Comparison of ENCODE assay signal across 1 cellular context in genomic region chr6:26213334-26214075, GRCh38.
TF ChIP-seq lines count a peak whose summit lies in the region.

No MANE protein-coding gene starts in this region.

TF ChIP-seq in K562, 482 proteins besides CTCF, POLR2A, EP300 and RAD21 (continued from another document and continues in another):
- 0 out of 2 replicates have a peak, but pooled peaks have one; percentile 44 for TF ChIP-seq AFF4 (CRISPR knock-in tag; IDR thresholded peaks at IDR 0.05)
- no peak for TF ChIP-seq KLF13 (tag; IDR thresholded peaks at IDR 0.05; ENCODE audit: borderline replicate concordance, low read depth)
- no peak for TF ChIP-seq SIN3B (IDR thresholded peaks at IDR 0.05; ENCODE audit: low read depth)
- TF ChIP-seq ZNF354B (CRISPR knock-in tag; IDR thresholded peaks at IDR 0.05) = 0 out of 2 replicates have a peak, but pooled peaks have one; percentile 2
- no peak for TF ChIP-seq MYNN (IDR thresholded peaks at IDR 0.05)
- TF ChIP-seq MYNN (CRISPR knock-in tag; IDR thresholded peaks at IDR 0.05) = no peak
- TF ChIP-seq NKRF (IDR thresholded peaks at IDR 0.05; ENCODE audit: borderline replicate concordance) = no peak
- TF ChIP-seq CC2D1A (IDR thresholded peaks at IDR 0.05) = no peak
- no peak for TF ChIP-seq GATA2 (CRISPR knock-in tag; IDR thresholded peaks at IDR 0.05)
- no peak for TF ChIP-seq ZNF695 (CRISPR knock-in tag; IDR thresholded peaks at IDR 0.05)
- peak; percentile 58; the same call in 1 of the 2 replicates for TF ChIP-seq OTX1 (CRISPR knock-in tag; IDR thresholded peaks at IDR 0.05)
- no peak for TF ChIP-seq FOXK2 (conservative IDR thresholded peaks at IDR 0.05 in 1 of 2, IDR thresholded peaks at IDR 0.05 in 1 of 2; ENCODE audit: low read depth in 2 of 2)
- TF ChIP-seq CBX1 (IDR thresholded peaks at IDR 0.05; ENCODE audit: low read depth) = no peak
- 0 out of 2 replicates have a peak, but pooled peaks have one; percentile 34 for TF ChIP-seq THAP12 (CRISPR knock-in tag; IDR thresholded peaks at IDR 0.05)
- TF ChIP-seq MTA3 (IDR thresholded peaks at IDR 0.05; ENCODE audit: borderline replicate concordance) = no peak; the same call in 1 of the 2 replicates
- no peak for TF ChIP-seq PCBP2 (IDR thresholded peaks at IDR 0.05; ENCODE audit: low read depth, low read length, poor library complexity, severe bottlenecking)
- 0 out of 2 replicates have a peak, but pooled peaks have one; percentile 38 for TF ChIP-seq ZNF212 (CRISPR knock-in tag; IDR thresholded peaks at IDR 0.05)
- TF ChIP-seq FUS (optimal IDR thresholded peaks at IDR 0.05; ENCODE audit: low read depth, low read length) = peak; percentile 50
- no peak for TF ChIP-seq FOXA1 (IDR thresholded peaks at IDR 0.05; ENCODE audit: borderline replicate concordance)
- TF ChIP-seq ESRRA (IDR thresholded peaks at IDR 0.05; ENCODE audit: borderline replicate concordance, low read depth) = no peak
- TF ChIP-seq MYC (IDR thresholded peaks at IDR 0.05; ENCODE audit: low read depth, low read length) = no peak
- 0 out of 2 replicates have a peak, but pooled peaks have one; percentile 34 for TF ChIP-seq MYC (CRISPR knock-in tag; IDR thresholded peaks at IDR 0.05; ENCODE audit: borderline replicate concordance, low read depth)
- no peak for TF ChIP-seq TBL1XR1 (IDR thresholded peaks at IDR 0.05; ENCODE audit: low read length in 2 of 2)
- no peak for TF ChIP-seq TFAM (CRISPR knock-in tag; conservative IDR thresholded peaks at IDR 0.05)
- peak; percentile 49 for TF ChIP-seq ZNF436 (CRISPR knock-in tag; IDR thresholded peaks at IDR 0.05)
- TF ChIP-seq MCM7 (IDR thresholded peaks at IDR 0.05) = no peak
- TF ChIP-seq ZNF76 (CRISPR knock-in tag; IDR thresholded peaks at IDR 0.05; ENCODE audit: borderline replicate concordance) = no peak
- TF ChIP-seq ZSCAN32 (CRISPR knock-in tag; IDR thresholded peaks at IDR 0.05) = peak; percentile 63
- peak; percentile 69; the same call in 1 of the 2 replicates for TF ChIP-seq ZNF717 (CRISPR knock-in tag; IDR thresholded peaks at IDR 0.05)
- TF ChIP-seq HNRNPLL (IDR thresholded peaks at IDR 0.05; ENCODE audit: low read depth, low read length, poor library complexity, severe bottlenecking) = no peak
- TF ChIP-seq HNRNPK (IDR thresholded peaks at IDR 0.05; ENCODE audit: low read depth, low read length, poor library complexity, severe bottlenecking) = no peak
- no peak for TF ChIP-seq ZNF696 (CRISPR knock-in tag; conservative IDR thresholded peaks at IDR 0.05)
- peak in 1 of 2 experiments; percentile 36; a peak in 1 of 4 replicates for TF ChIP-seq NONO (IDR thresholded peaks at IDR 0.05; ENCODE audit: low read depth in 2 of 2, low read length in 1 of 2)
- TF ChIP-seq NFE2 (IDR thresholded peaks at IDR 0.05; ENCODE audit: low read depth) = no peak
- TF ChIP-seq HMGXB4 (CRISPR knock-in tag; IDR thresholded peaks at IDR 0.05) = no peak; the same call in 1 of the 2 replicates
- no peak for TF ChIP-seq CEBPB (tag; IDR thresholded peaks at IDR 0.05)
- TF ChIP-seq PTRF (tag; IDR thresholded peaks at IDR 0.05) = no peak
- TF ChIP-seq HMGN3 (IDR thresholded peaks at IDR 0.05; ENCODE audit: borderline replicate concordance, extremely low read depth, insufficient read length, low read depth, low read length) = peak; percentile 20
- TF ChIP-seq SREBF1 (IDR thresholded peaks at IDR 0.05; ENCODE audit: borderline replicate concordance, low read depth, low read length) = no peak
- TF ChIP-seq FOXM1 (IDR thresholded peaks at IDR 0.05; ENCODE audit: low read depth) = no peak
- TF ChIP-seq FOXM1 (CRISPR knock-in tag; IDR thresholded peaks at IDR 0.05; ENCODE audit: low read depth) = no peak
- no peak for TF ChIP-seq PHB (CRISPR knock-in tag; IDR thresholded peaks at IDR 0.05)
- no peak for TF ChIP-seq ELF1 (tag; IDR thresholded peaks at IDR 0.05)
- no peak for TF ChIP-seq ELF2 (CRISPR knock-in tag; IDR thresholded peaks at IDR 0.05)
- no peak for TF ChIP-seq SOX6 (IDR thresholded peaks at IDR 0.05)
- TF ChIP-seq TEAD4 (IDR thresholded peaks at IDR 0.05; ENCODE audit: low read length) = 0 out of 2 replicates have a peak, but pooled peaks have one; percentile 20
- no peak for TF ChIP-seq TEAD4 (CRISPR knock-in tag; IDR thresholded peaks at IDR 0.05; ENCODE audit: borderline replicate concordance)
- no peak for TF ChIP-seq KDM1A (IDR thresholded peaks at IDR 0.05)
- peak; percentile 51; the same call in 1 of the 2 replicates for TF ChIP-seq ZNF668 (CRISPR knock-in tag; IDR thresholded peaks at IDR 0.05)
- TF ChIP-seq ZNF318 (IDR thresholded peaks at IDR 0.05; ENCODE audit: borderline replicate concordance in 1 of 2, low read depth in 1 of 2) = peak in 1 of 2 experiments; percentile 44; a peak in 1 of 4 replicates
- peak in 1 of 2 experiments; percentile 20; a peak in 1 of 4 replicates for TF ChIP-seq SIN3A (IDR thresholded peaks at IDR 0.05; ENCODE audit: borderline replicate concordance in 2 of 2, control insufficient read depth in 1 of 2, low read depth in 2 of 2, low read length in 2 of 2)
- TF ChIP-seq POLR2AphosphoS5 (IDR thresholded peaks at IDR 0.05; ENCODE audit: control insufficient read depth, insufficient read depth, low read depth, low read length) = peak; percentile 45; the same call in 1 of the 2 replicates
- 0 out of 2 replicates have a peak, but pooled peaks have one; percentile 56 for TF ChIP-seq NFXL1 (CRISPR knock-in tag; IDR thresholded peaks at IDR 0.05)
